In the genomic region with DNA sequence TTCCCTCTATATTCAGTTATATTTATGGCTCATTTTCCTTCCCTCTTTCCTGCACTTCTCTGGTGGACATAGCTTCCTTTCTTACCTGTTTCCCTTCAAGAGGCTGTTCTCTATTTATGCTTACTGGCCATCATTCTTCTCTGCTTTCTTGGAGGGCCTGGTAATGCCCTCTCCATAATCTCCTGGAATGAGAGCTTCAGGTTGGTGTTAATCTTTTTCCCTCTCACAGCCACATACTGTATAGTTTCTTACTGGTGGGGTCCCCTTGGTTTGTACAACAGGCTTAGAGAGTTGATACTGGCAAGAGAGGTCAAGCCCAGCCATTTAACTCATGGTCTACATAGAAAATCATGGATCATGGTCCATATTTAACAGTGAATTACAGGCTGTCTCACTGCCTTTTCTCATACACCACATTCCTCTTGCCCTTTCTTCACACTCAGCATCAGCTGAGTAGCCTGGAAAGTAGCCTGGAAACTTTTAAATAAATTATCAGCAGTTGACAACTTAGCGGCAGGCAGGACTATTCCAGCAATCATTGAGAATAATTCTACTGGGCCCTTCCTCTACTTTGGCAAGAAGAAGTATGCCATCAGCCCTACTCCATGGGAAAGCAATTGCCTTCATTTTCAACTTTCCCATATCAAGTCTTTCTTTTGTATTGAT, we compare ENCODE assay signal across 17 cellular contexts. TPM values are rescaled to one million over a fixed set of nuclear protein-coding genes. Genes with fewer than 3 reads are reported as not detected.
A peak's percentile ranks its signal among the peaks of the same experiment; 100 is the strongest.
DNase-seq lines count a peak whose midpoint lies in the region; ATAC-seq and TF ChIP-seq lines count a peak whose summit lies in the region.
"Had no signal": no experiment of that assay in that cellular context is flagged by ENCODE, and none has a peak within 500 bp of the region (broad histone marks: within the 10 kb centered on the region; RNA-seq: fewer than 3 reads in every experiment).

No MANE protein-coding gene starts in this region.

- no peaks in the 10 kb centered on the region for H3K9me2 ChIP-seq in GM23248 (ENCODE audit: insufficient read depth)

- WGBS in GM23248 (ENCODE audit: low coverage in 1 of 2, low lambda C conversion rate in 2 of 2, missing lambda C conversion rate in 2 of 2), 2 experiments, result 11 to 19% methylated on average over 1 of the region's 1 CpG

- no peaks in the 10 kb centered on the region for H3F3A ChIP-seq in GM23248 (ENCODE audit: insufficient read depth)

- H3K9ac ChIP-seq in GM23248, result no peak overlapping the region
- no peak overlapping the region for H3K9ac ChIP-seq in stomach smooth muscle (ENCODE audit: low read length in 2 of 2)

- H3K4me2 ChIP-seq in GM23248 (ENCODE audit: unreplicated experiment), result no peak overlapping the region

- H3K4me1 ChIP-seq in GM23248 (ENCODE audit: insufficient read depth) (no peaks in the 10 kb centered on the region), right atrium auricular region (peaks cover 0 to 6% of the 10 kb centered on the region in 2 donors), stomach smooth muscle (ENCODE audit: control insufficient read depth, insufficient read depth, low read length) (peaks cover 7% of the 10 kb centered on the region)
- H3K4me1 ChIP-seq: spleen had no signal

- peak; percentile 4 for DNase-seq in GM23248
- DNase-seq in fibroblast of gingiva (ENCODE audit: low read depth), result peak; percentile 3
- DNase-seq in right atrium auricular region (ENCODE audit: low spot score), result no peak
- DNase-seq in ureter (ENCODE audit: low spot score), result no peak
- DNase-seq: activated CD4-positive, alpha-beta T cell treated with anti-CD3 and anti-CD28 coated beads for 4 hours; CD4-positive, alpha-beta T cell; KG1; NCI-H187; NCI-H226; OCI-M1; SHP77 treated with DMSO at 0.1 percent for 48 hours; spleen; stimulated activated CD4-positive, alpha-beta T cell treated with anti-CD3 and anti-CD28 coated beads, Interleukin-4, amount 100 ng/mL, for 4 hours had no signal

- in situ Hi-C loops in GM23248 (cut with MboI), result no loop called here

- no peak for ATAC-seq in GM21528 (IDR thresholded peaks at IDR 0.05; ENCODE audit: low FRiP score, unreplicated experiment)
- no peak for ATAC-seq in GM18505 (IDR thresholded peaks at IDR 0.05; ENCODE audit: unreplicated experiment)
- no peak for ATAC-seq in HG03097 (IDR thresholded peaks at IDR 0.05; ENCODE audit: low FRiP score, unreplicated experiment)

- H3K27ac ChIP-seq in GM23248 (no peak overlapping the region), right atrium auricular region (peak overlapping the region; percentile 48 to 79), stomach smooth muscle (ENCODE audit: low read length) (peak overlapping the region; percentile 31)
- H3K27ac ChIP-seq: spleen had no signal

- H3K9me3 ChIP-seq in GM23248 (ENCODE audit: low read depth) (no peaks in the 10 kb centered on the region), right atrium auricular region (no peaks in the 10 kb centered on the region), stomach smooth muscle (ENCODE audit: control insufficient read depth in 2 of 2, low read length in 2 of 2) (no peaks in the 10 kb centered on the region)
- H3K9me3 ChIP-seq: spleen had no signal

- no peaks in the 10 kb centered on the region for H3K79me2 ChIP-seq in GM23248 (ENCODE audit: insufficient read depth)

- TF ChIP-seq POLR2A in GM18505 (IDR thresholded peaks at IDR 0.05; ENCODE audit: borderline replicate concordance, extremely low read depth, insufficient read depth, insufficient read length), result no peak

- H3K4me3 ChIP-seq in GM23248 (no peak overlapping the region), right atrium auricular region (no peak overlapping the region), stomach smooth muscle (ENCODE audit: low read length in 2 of 2) (no peak overlapping the region)
- H3K4me3 ChIP-seq: spleen had no signal

- no peaks in the 10 kb centered on the region for H4K20me1 ChIP-seq in GM23248 (ENCODE audit: insufficient read depth)

- no peak for TF ChIP-seq CTCF in right atrium auricular region (IDR thresholded peaks at IDR 0.05)

- H3K36me3 ChIP-seq in GM23248 (ENCODE audit: low read depth) (no peaks in the 10 kb centered on the region), right atrium auricular region (no peaks in the 10 kb centered on the region), stomach smooth muscle (ENCODE audit: control insufficient read depth in 2 of 2, insufficient read depth in 2 of 2, low read length in 2 of 2) (no peaks in the 10 kb centered on the region)
- H3K36me3 ChIP-seq: spleen had no signal

- H2AFZ ChIP-seq in GM23248, result no peak overlapping the region

- no peaks in the 10 kb centered on the region for H3K27me3 ChIP-seq in GM23248 (replicated peaks; ENCODE audit: insufficient read depth)
- no peaks in the 10 kb centered on the region for H3K27me3 ChIP-seq in right atrium auricular region
- no peaks in the 10 kb centered on the region for H3K27me3 ChIP-seq in stomach smooth muscle (ENCODE audit: control insufficient read depth in 1 of 2, insufficient read depth in 2 of 2, low read length in 2 of 2)
- H3K27me3 ChIP-seq: spleen had no signal

RNA-seq across cellular contexts. Expression of a gene that starts 38.0 kb away (rescaled TPM):
- total RNA-seq in GM23248 (2014; rRNA removed; shearing (Covaris generic)), result 4.4 and 28.6 TPM in 2 replicates
- polyA plus RNA-seq in GM23248 (2016; fragmentation: Nextera tagmentation; extraction: Ambion mirVana), result 9.9 and 14.2 TPM in 2 replicates
- 10 to 100 TPM in 1 of 2 donors, 1 to 10 TPM in 1; 9.2 to 10.7 TPM for total RNA-seq in right atrium auricular region
- 34.5 TPM for total RNA-seq in ureter

Comparison
In these comparisons a context has a peak if more than half of its experiments do, and no peak if none do; other contexts are left out.
1. DNase-seq: peak in GM23248 (single experiment) and fibroblast of gingiva (single experiment); none in right atrium auricular region (single experiment) and ureter (single experiment).